In genomic region chr13:73602295-73602694, GRCh38 we compare ENCODE assay signal across 1 cellular context.
TF ChIP-seq lines count a peak whose summit lies in the region.

No MANE protein-coding gene starts in this region.

TF ChIP-seq in GM23338, 12 proteins besides CTCF, POLR2A, EP300 and RAD21 (continued from another document):
- TF ChIP-seq, protein P1, sequence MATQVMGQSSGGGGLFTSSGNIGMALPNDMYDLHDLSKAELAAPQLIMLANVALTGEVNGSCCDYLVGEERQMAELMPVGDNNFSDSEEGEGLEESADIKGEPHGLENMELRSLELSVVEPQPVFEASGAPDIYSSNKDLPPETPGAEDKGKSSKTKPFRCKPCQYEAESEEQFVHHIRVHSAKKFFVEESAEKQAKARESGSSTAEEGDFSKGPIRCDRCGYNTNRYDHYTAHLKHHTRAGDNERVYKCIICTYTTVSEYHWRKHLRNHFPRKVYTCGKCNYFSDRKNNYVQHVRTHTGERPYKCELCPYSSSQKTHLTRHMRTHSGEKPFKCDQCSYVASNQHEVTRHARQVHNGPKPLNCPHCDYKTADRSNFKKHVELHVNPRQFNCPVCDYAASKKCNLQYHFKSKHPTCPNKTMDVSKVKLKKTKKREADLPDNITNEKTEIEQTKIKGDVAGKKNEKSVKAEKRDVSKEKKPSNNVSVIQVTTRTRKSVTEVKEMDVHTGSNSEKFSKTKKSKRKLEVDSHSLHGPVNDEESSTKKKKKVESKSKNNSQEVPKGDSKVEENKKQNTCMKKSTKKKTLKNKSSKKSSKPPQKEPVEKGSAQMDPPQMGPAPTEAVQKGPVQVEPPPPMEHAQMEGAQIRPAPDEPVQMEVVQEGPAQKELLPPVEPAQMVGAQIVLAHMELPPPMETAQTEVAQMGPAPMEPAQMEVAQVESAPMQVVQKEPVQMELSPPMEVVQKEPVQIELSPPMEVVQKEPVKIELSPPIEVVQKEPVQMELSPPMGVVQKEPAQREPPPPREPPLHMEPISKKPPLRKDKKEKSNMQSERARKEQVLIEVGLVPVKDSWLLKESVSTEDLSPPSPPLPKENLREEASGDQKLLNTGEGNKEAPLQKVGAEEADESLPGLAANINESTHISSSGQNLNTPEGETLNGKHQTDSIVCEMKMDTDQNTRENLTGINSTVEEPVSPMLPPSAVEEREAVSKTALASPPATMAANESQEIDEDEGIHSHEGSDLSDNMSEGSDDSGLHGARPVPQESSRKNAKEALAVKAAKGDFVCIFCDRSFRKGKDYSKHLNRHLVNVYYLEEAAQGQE (IDR thresholded peaks at IDR 0.05; ENCODE audit: unreplicated experiment) = no peak
- TF ChIP-seq POLR2AphosphoS5 (IDR thresholded peaks at IDR 0.05; ENCODE audit: low read depth) (no peak), ZNF331 (CRISPR knock-in tag; IDR thresholded peaks at IDR 0.05; ENCODE audit: low read depth) (no peak)
